15 cellular contexts compared by ENCODE assay signal in the genomic region with DNA sequence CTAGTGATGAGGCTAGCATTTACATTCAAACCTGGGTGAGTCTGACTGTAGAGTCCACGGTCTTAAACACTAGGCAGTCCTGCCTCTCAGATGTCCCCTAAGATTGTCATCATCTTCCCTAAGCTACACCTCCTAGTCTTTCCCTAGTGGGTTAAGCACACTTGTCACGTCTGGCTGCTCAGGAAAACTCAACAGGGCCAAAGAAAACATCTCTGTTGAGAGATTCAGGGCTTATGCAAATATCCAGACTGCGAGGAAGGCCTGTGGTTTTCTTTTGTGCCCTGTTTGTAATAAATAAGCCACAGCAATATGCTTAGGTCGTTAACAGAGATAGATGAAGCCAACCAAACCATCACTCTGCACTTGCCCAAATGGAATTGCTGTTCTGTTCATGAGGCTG.
DNase-seq lines count a peak whose midpoint lies in the region; ATAC-seq and TF ChIP-seq lines count a peak whose summit lies in the region.
"Had no signal": no experiment of that assay in that cellular context is flagged by ENCODE, and none has a peak within 500 bp of the region (broad histone marks: within the 10 kb centered on the region; RNA-seq: fewer than 3 reads in every experiment).

No MANE protein-coding gene starts in this region.

- intact Hi-C loops in thyroid gland (cut with DNase I), result no loop called here

- WGBS in thyroid gland, 2 donors, result 19 to 21% methylated on average over 4 of the region's 4 CpGs

- no peaks in the 10 kb centered on the region for H3K36me3 Mint-ChIP-seq in WTC11

- no peak overlapping the region for H3K4me3 Mint-ChIP-seq in WTC11

- no peak overlapping the region for H3K27ac Mint-ChIP-seq in WTC11

- H3K4me3 ChIP-seq in thyroid gland (replicated peaks in 1 of 3) (no peak overlapping the region), coronary artery (no peak overlapping the region)
- H3K4me3 ChIP-seq: adrenal gland, left ventricle myocardium inferior, MG63, thoracic aorta had no signal

- no peaks in the 10 kb centered on the region for H3K27me3 Mint-ChIP-seq in WTC11 (ENCODE audit: low read depth)

- H3K4me1 Mint-ChIP-seq in WTC11, result peaks cover 36% of the 10 kb centered on the region

- no peaks in the 10 kb centered on the region for H3K36me3 ChIP-seq in thyroid gland
- H3K36me3 ChIP-seq: adrenal gland, left ventricle myocardium inferior, MG63, thoracic aorta had no signal

- no peak for TF ChIP-seq CTCF in WTC11 (IDR thresholded peaks at IDR 0.05)
- TF ChIP-seq CTCF in thyroid gland (IDR thresholded peaks at IDR 0.05), result no peak
- TF ChIP-seq CTCF in coronary artery (IDR thresholded peaks at IDR 0.05), result no peak

- H3K27me3 ChIP-seq in thyroid gland, result no peaks in the 10 kb centered on the region
- H3K27me3 ChIP-seq: adrenal gland, MG63 had no signal

- peaks cover 20 to 34% of the 10 kb centered on the region in 2 donors for H3K4me1 ChIP-seq in thyroid gland
- H3K4me1 ChIP-seq: adrenal gland, left ventricle myocardium inferior had no signal

- CTCF ChIA-PET in WTC11 (lab: Charles Lee), result no interaction called here

- no peak for TF ChIP-seq POLR2A in thyroid gland (IDR thresholded peaks at IDR 0.05)

- DNase-seq in WTC11 (ENCODE audit: low spot score) (no peak), thyroid gland (peak; percentile 73 to 74), coronary artery (ENCODE audit: low spot score) (no peak), AG20443 (ENCODE audit: low spot score) (no peak)
- no peak for DNase-seq in stimulated activated CD4-positive, alpha-beta T cell treated with anti-CD3 and anti-CD28 coated beads, Interleukin-4, amount 100 ng/mL, for 24 hours
- DNase-seq: activated CD8-positive, alpha-beta memory T cell treated with anti-CD3 and anti-CD28 coated beads for 24 hours; adrenal gland; left ventricle myocardium inferior; MG63; NCI-H1930 had no signal

- peak; percentile 69 for ATAC-seq in GM18870 (IDR thresholded peaks at IDR 0.05; ENCODE audit: unreplicated experiment)
- ATAC-seq in HG03432 (IDR thresholded peaks at IDR 0.05; ENCODE audit: unreplicated experiment), result peak; percentile 59
- peak; percentile 44 for ATAC-seq in WTC11
- ATAC-seq: HepG2 had no signal

- H3K27ac ChIP-seq in thyroid gland, result peak overlapping the region; percentile 34 to 73 (median 42)
- H3K27ac ChIP-seq in coronary artery, result no peak overlapping the region
- H3K27ac ChIP-seq: adrenal gland, left ventricle myocardium inferior, thoracic aorta, VCaP had no signal

- peaks cover 5% of the 10 kb centered on the region; the same call in 1 of the 2 replicates for H3K9me3 Mint-ChIP-seq in WTC11

- no peaks in the 10 kb centered on the region for H3K9me3 ChIP-seq in thyroid gland
- H3K9me3 ChIP-seq: adrenal gland, left ventricle myocardium inferior, MG63, thoracic aorta had no signal

- POLR2A ChIA-PET in WTC11 (lab: Charles Lee), result no interaction called here

TF ChIP-seq in WTC11, 78 proteins besides CTCF, POLR2A, EP300 and RAD21:
- TF ChIP-seq ZNF317 (CRISPR knock-in tag; IDR thresholded peaks at IDR 0.05; ENCODE audit: borderline replicate concordance, low read depth) (no peak), PRRX2 (CRISPR knock-in tag; IDR thresholded peaks at IDR 0.05) (no peak), ZNF219 (CRISPR knock-in tag; IDR thresholded peaks at IDR 0.05; ENCODE audit: borderline replicate concordance) (no peak), ZNF138 (CRISPR knock-in tag; conservative IDR thresholded peaks at IDR 0.05) (no peak), RORB (CRISPR knock-in tag; IDR thresholded peaks at IDR 0.05) (no peak), ZNF263 (CRISPR knock-in tag; IDR thresholded peaks at IDR 0.05; ENCODE audit: low read depth) (no peak), RELA (CRISPR knock-in tag; IDR thresholded peaks at IDR 0.05; ENCODE audit: borderline replicate concordance) (no peak), FOXJ3 (CRISPR knock-in tag; IDR thresholded peaks at IDR 0.05; ENCODE audit: borderline replicate concordance) (no peak), SP1 (CRISPR knock-in tag; conservative IDR thresholded peaks at IDR 0.05) (no peak), NR1H2 (CRISPR knock-in tag; IDR thresholded peaks at IDR 0.05) (no peak), JUN (CRISPR knock-in tag; IDR thresholded peaks at IDR 0.05) (no peak), CBFB (CRISPR knock-in tag; IDR thresholded peaks at IDR 0.05; ENCODE audit: low read depth) (no peak), ATF1 (CRISPR knock-in tag; IDR thresholded peaks at IDR 0.05) (no peak), ETV6 (CRISPR knock-in tag; IDR thresholded peaks at IDR 0.05) (no peak)
- TF ChIP-seq, protein P1, sequence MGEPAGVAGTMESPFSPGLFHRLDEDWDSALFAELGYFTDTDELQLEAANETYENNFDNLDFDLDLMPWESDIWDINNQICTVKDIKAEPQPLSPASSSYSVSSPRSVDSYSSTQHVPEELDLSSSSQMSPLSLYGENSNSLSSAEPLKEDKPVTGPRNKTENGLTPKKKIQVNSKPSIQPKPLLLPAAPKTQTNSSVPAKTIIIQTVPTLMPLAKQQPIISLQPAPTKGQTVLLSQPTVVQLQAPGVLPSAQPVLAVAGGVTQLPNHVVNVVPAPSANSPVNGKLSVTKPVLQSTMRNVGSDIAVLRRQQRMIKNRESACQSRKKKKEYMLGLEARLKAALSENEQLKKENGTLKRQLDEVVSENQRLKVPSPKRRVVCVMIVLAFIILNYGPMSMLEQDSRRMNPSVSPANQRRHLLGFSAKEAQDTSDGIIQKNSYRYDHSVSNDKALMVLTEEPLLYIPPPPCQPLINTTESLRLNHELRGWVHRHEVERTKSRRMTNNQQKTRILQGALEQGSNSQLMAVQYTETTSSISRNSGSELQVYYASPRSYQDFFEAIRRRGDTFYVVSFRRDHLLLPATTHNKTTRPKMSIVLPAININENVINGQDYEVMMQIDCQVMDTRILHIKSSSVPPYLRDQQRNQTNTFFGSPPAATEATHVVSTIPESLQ (CRISPR knock-in tag; IDR thresholded peaks at IDR 0.05), result no peak
- TF ChIP-seq, protein P2, sequence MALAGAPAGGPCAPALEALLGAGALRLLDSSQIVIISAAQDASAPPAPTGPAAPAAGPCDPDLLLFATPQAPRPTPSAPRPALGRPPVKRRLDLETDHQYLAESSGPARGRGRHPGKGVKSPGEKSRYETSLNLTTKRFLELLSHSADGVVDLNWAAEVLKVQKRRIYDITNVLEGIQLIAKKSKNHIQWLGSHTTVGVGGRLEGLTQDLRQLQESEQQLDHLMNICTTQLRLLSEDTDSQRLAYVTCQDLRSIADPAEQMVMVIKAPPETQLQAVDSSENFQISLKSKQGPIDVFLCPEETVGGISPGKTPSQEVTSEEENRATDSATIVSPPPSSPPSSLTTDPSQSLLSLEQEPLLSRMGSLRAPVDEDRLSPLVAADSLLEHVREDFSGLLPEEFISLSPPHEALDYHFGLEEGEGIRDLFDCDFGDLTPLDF (CRISPR knock-in tag; IDR thresholded peaks at IDR 0.05), result no peak
- TF ChIP-seq, protein P3, sequence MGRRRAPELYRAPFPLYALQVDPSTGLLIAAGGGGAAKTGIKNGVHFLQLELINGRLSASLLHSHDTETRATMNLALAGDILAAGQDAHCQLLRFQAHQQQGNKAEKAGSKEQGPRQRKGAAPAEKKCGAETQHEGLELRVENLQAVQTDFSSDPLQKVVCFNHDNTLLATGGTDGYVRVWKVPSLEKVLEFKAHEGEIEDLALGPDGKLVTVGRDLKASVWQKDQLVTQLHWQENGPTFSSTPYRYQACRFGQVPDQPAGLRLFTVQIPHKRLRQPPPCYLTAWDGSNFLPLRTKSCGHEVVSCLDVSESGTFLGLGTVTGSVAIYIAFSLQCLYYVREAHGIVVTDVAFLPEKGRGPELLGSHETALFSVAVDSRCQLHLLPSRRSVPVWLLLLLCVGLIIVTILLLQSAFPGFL (CRISPR knock-in tag; IDR thresholded peaks at IDR 0.05; ENCODE audit: borderline replicate concordance), result no peak
- TF ChIP-seq, protein P4, sequence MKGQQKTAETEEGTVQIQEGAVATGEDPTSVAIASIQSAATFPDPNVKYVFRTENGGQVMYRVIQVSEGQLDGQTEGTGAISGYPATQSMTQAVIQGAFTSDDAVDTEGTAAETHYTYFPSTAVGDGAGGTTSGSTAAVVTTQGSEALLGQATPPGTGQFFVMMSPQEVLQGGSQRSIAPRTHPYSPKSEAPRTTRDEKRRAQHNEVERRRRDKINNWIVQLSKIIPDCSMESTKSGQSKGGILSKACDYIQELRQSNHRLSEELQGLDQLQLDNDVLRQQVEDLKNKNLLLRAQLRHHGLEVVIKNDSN (CRISPR knock-in tag; IDR thresholded peaks at IDR 0.05), result no peak

Comparison
In these comparisons a context has a peak if more than half of its experiments do, and no peak if none do; other contexts are left out.
1. DNase-seq: peak in thyroid gland (2 of 2); none in WTC11 (single experiment), stimulated activated CD4-positive, alpha-beta T cell treated with anti-CD3 and anti-CD28 coated beads, Interleukin-4, amount 100 ng/mL, for 24 hours (single experiment), coronary artery (single experiment) and AG20443 (single experiment).
2. H3K27ac ChIP-seq: peak in thyroid gland (3 of 3); none in coronary artery (0 of 2).
3. Peak in every context shown above with its lines, with median percentiles within 50 percentile points of each other: ATAC-seq.